Comparison of ENCODE assay signal across 10 cellular contexts in genomic region chr2:171509945-171510731, GRCh38. TPM values are rescaled to one million over a fixed set of nuclear protein-coding genes. Genes with fewer than 3 reads are reported as not detected.
A peak's percentile ranks its signal among the peaks of the same experiment; 100 is the strongest.
DNase-seq lines count a peak whose midpoint lies in the region; ATAC-seq and TF ChIP-seq lines count a peak whose summit lies in the region.
"Had no signal": no experiment of that assay in that cellular context is flagged by ENCODE, and none has a peak within 500 bp of the region (broad histone marks: within the 10 kb centered on the region; RNA-seq: fewer than 3 reads in every experiment).

No MANE protein-coding gene starts in this region.

- POLR2A ChIA-PET in activated CD4-positive, alpha-beta memory T cell treated with anti-CD3 and anti-CD28 coated beads, Interleukin-2, amount 10 ng/mL, durations not matched to agents 7 days and 5 days (lab: Charles Lee): no interaction called here

- H3K4me3 Mint-ChIP-seq in activated CD4-positive, alpha-beta memory T cell treated with anti-CD3 and anti-CD28 coated beads, Interleukin-2, amount 10 ng/mL, durations not matched to agents 7 days and 5 days: peak overlapping the region; percentile 47
- H3K4me3 Mint-ChIP-seq: GM23338 had no signal

- H3K27ac Mint-ChIP-seq in activated CD4-positive, alpha-beta memory T cell treated with anti-CD3 and anti-CD28 coated beads, Interleukin-2, amount 10 ng/mL, durations not matched to agents 7 days and 5 days: no peak overlapping the region
- H3K27ac Mint-ChIP-seq: GM23338 had no signal

- DNase-seq in GM13977 (ENCODE audit: low spot score) (peak; percentile 60), inferior parietal cortex (ENCODE audit: extremely low spot score) (no peak), NCI-H774 (lab: John Stamatoyannopoulos, UW) (no peak), lower lobe of right lung (no peak)
- no peak for DNase-seq in activated CD4-positive, alpha-beta memory T cell treated with anti-CD3 and anti-CD28 coated beads, Interleukin-2, amount 10 ng/mL, durations not matched to agents 7 days and 5 days
- DNase-seq: NCI-H510A treated with DMSO at 0.1 percent for 48 hours had no signal

- CTCF ChIA-PET in activated CD4-positive, alpha-beta memory T cell treated with anti-CD3 and anti-CD28 coated beads, Interleukin-2, amount 10 ng/mL, durations not matched to agents 7 days and 5 days (lab: Charles Lee): no interaction called here

- no peaks in the 10 kb centered on the region for H3K27me3 ChIP-seq in lower lobe of right lung (ENCODE audit: low read depth)

- H3K4me1 Mint-ChIP-seq in activated CD4-positive, alpha-beta memory T cell treated with anti-CD3 and anti-CD28 coated beads, Interleukin-2, amount 10 ng/mL, durations not matched to agents 7 days and 5 days: peaks cover 5% of the 10 kb centered on the region

- no peaks in the 10 kb centered on the region for H3K9me3 ChIP-seq in lower lobe of right lung

- in situ Hi-C loops in GM13977 (cut with MboI; ENCODE audit: low pct_unique_long_range_greater_than_20kb, low sequenced_read_pairs, unreplicated experiment): no loop called here

- H3K4me1 ChIP-seq in lower lobe of right lung: no peaks in the 10 kb centered on the region

- H3K36me3 ChIP-seq in lower lobe of right lung: no peaks in the 10 kb centered on the region

- no peaks in the 10 kb centered on the region for H3K9me3 Mint-ChIP-seq in activated CD4-positive, alpha-beta memory T cell treated with anti-CD3 and anti-CD28 coated beads, Interleukin-2, amount 10 ng/mL, durations not matched to agents 7 days and 5 days
- H3K9me3 Mint-ChIP-seq: GM23338 had no signal

- ATAC-seq in GM19372 (IDR thresholded peaks at IDR 0.05; ENCODE audit: low read depth, unreplicated experiment) (peak; percentile 59), HG02840 (IDR thresholded peaks at IDR 0.05; ENCODE audit: low FRiP score, unreplicated experiment) (peak; percentile 85), HG03196 (IDR thresholded peaks at IDR 0.05; ENCODE audit: unreplicated experiment) (no peak), lower lobe of right lung (no peak)
- ATAC-seq: GM23338 had no signal

- H3K4me3 ChIP-seq in lower lobe of right lung: no peak overlapping the region
- H3K4me3 ChIP-seq: GM23338 had no signal

- intact Hi-C loops in lower lobe of right lung (cut with DNase I): no loop called here

- no peaks in the 10 kb centered on the region for H3K36me3 Mint-ChIP-seq in activated CD4-positive, alpha-beta memory T cell treated with anti-CD3 and anti-CD28 coated beads, Interleukin-2, amount 10 ng/mL, durations not matched to agents 7 days and 5 days (ENCODE audit: low read depth)

- H3K27me3 Mint-ChIP-seq in activated CD4-positive, alpha-beta memory T cell treated with anti-CD3 and anti-CD28 coated beads, Interleukin-2, amount 10 ng/mL, durations not matched to agents 7 days and 5 days: peaks cover 10% of the 10 kb centered on the region

- TF ChIP-seq CTCF in GM13977 (IDR thresholded peaks at IDR 0.05; ENCODE audit: extremely low read depth, insufficient read depth, missing control alignments): no peak
- no peak for TF ChIP-seq CTCF in lower lobe of right lung (IDR thresholded peaks at IDR 0.05)

- H3K27ac ChIP-seq in lower lobe of right lung: no peak overlapping the region

RNA-seq across cellular contexts. Expression of gene CYBRD1, which starts 12.1 kb away (rescaled TPM):
- under 1 TPM; 0.88 to 0.93 TPM for total RNA-seq in activated CD4-positive, alpha-beta memory T cell treated with anti-CD3 and anti-CD28 coated beads, Interleukin-2, amount 10 ng/mL, durations not matched to agents 7 days and 5 days
- 262 TPM for total RNA-seq in lower lobe of right lung

Comparison
In these comparisons a context has a peak if more than half of its experiments do, and no peak if none do; other contexts are left out.
1. ATAC-seq: peak in GM19372 (single experiment) and HG02840 (single experiment); none in HG03196 (single experiment) and lower lobe of right lung (0 of 2).
2. RNA of gene CYBRD1, which starts 12.1 kb away (total RNA-seq): 262 TPM in lower lobe of right lung (single experiment); 0.88 to 0.93 TPM in activated CD4-positive, alpha-beta memory T cell treated with anti-CD3 and anti-CD28 coated beads, Interleukin-2, amount 10 ng/mL, durations not matched to agents 7 days and 5 days; every median in the first group is over 100 times any median in the second.